Comparison of ENCODE assay signal across 1 cellular context in genomic region chr7:144835166-144835611, GRCh38.
TF ChIP-seq lines count a peak whose summit lies in the region.

No MANE protein-coding gene starts in this region.

TF ChIP-seq in K562, 482 proteins besides CTCF, POLR2A, EP300 and RAD21 (continued from another document and continues in another):
- TF ChIP-seq ZNF407 (IDR thresholded peaks at IDR 0.05; ENCODE audit: low read depth) (no peak), HMBOX1 (IDR thresholded peaks at IDR 0.05) (no peak), MGA (IDR thresholded peaks at IDR 0.05) (no peak; the same call in 1 of the 2 replicates), NFE2L1 (tag; IDR thresholded peaks at IDR 0.05; ENCODE audit: borderline replicate concordance, low read depth) (no peak), CXXC5 (CRISPR knock-in tag; IDR thresholded peaks at IDR 0.05) (no peak), HEY1 (CRISPR knock-in tag; IDR thresholded peaks at IDR 0.05; ENCODE audit: borderline replicate concordance) (no peak), ELK3 (CRISPR knock-in tag; IDR thresholded peaks at IDR 0.05) (no peak), ZEB2 (IDR thresholded peaks at IDR 0.05) (no peak), NR1H2 (CRISPR knock-in tag; IDR thresholded peaks at IDR 0.05) (no peak), ZNF507 (tag; conservative IDR thresholded peaks at IDR 0.05) (no peak), ZNF133 (CRISPR knock-in tag; IDR thresholded peaks at IDR 0.05) (no peak), FOSL1 (tag; conservative IDR thresholded peaks at IDR 0.05) (no peak), ELF2 (CRISPR knock-in tag; IDR thresholded peaks at IDR 0.05) (no peak), RUNX1 (IDR thresholded peaks at IDR 0.05; ENCODE audit: low read depth) (no peak), HDAC3 (IDR thresholded peaks at IDR 0.05; ENCODE audit: borderline replicate concordance, partially characterized antibody) (no peak), ZBTB7A (IDR thresholded peaks at IDR 0.05; ENCODE audit: borderline replicate concordance, control insufficient read depth, low read depth, low read length) (no peak), RFX1 (IDR thresholded peaks at IDR 0.05) (no peak), SREBF2 (CRISPR knock-in tag; IDR thresholded peaks at IDR 0.05) (no peak), BCLAF1 (IDR thresholded peaks at IDR 0.05; ENCODE audit: borderline replicate concordance in 1 of 2, control insufficient read depth in 1 of 2, low read depth in 2 of 2, low read length in 1 of 2) (no peak), SMAD1 (IDR thresholded peaks at IDR 0.05; ENCODE audit: low read depth, low read length, partially characterized antibody) (no peak), GABPB2 (CRISPR knock-in tag; conservative IDR thresholded peaks at IDR 0.05) (no peak), SMARCA5 (IDR thresholded peaks at IDR 0.05) (0 out of 2 replicates have a peak, but pooled peaks have one; percentile 16), ETV1 (tag; conservative IDR thresholded peaks at IDR 0.05; ENCODE audit: low read depth) (no peak), CHD1 (IDR thresholded peaks at IDR 0.05; ENCODE audit: low read length) (peak; percentile 75), ADNP (tag; IDR thresholded peaks at IDR 0.05) (no peak), MAFF (IDR thresholded peaks at IDR 0.05; ENCODE audit: low read length) (no peak), ZNF77 (CRISPR knock-in tag; IDR thresholded peaks at IDR 0.05) (no peak), ATF4 (CRISPR knock-in tag; IDR thresholded peaks at IDR 0.05) (no peak), ZZZ3 (IDR thresholded peaks at IDR 0.05) (no peak), PHB (CRISPR knock-in tag; IDR thresholded peaks at IDR 0.05) (no peak)
